In genomic region chr20:39553120-39553519, GRCh38 we compare ENCODE assay signal across 33 cellular contexts.
DNase-seq lines count a peak whose midpoint lies in the region; ATAC-seq and TF ChIP-seq lines count a peak whose summit lies in the region.
"Had no signal": no experiment of that assay in that cellular context is flagged by ENCODE, and none has a peak within 500 bp of the region (broad histone marks: within the 10 kb centered on the region; RNA-seq: fewer than 3 reads in every experiment).

No MANE protein-coding gene starts in this region.

- H3K4me2 ChIP-seq in Karpas-422 (ENCODE audit: low read depth, low read length, poor library complexity, severe bottlenecking) (no peak overlapping the region), neural cell (ENCODE audit: low read length) (no peak overlapping the region), parathyroid adenoma (ENCODE audit: low read length) (no peak overlapping the region)
- H3K4me2 ChIP-seq: A549; BLaER1; BLaER1 treated with 17β-estradiol and CSF1 and Interleukin-3, amounts not matched to agents 10 nM and 100 nM had no signal

- no peak overlapping the region for H2AFZ ChIP-seq in Karpas-422 (ENCODE audit: low read length)
- H2AFZ ChIP-seq in neural cell (ENCODE audit: low read depth, low read length) = no peak overlapping the region
- peak overlapping the region; percentile 54 for H2AFZ ChIP-seq in parathyroid adenoma

- ATAC-seq in gastroesophageal sphincter (no peak), HG03565 (IDR thresholded peaks at IDR 0.05; ENCODE audit: unreplicated experiment) (no peak)
- ATAC-seq: A549; CD8-positive, alpha-beta T cell had no signal

- no peaks in the 10 kb centered on the region for H3K79me2 ChIP-seq in Karpas-422 (ENCODE audit: low read length)
- H3K79me2 ChIP-seq in neural cell (replicated peaks; ENCODE audit: insufficient read depth, low read length) = no peaks in the 10 kb centered on the region
- H3K79me2 ChIP-seq in parathyroid adenoma = no peaks in the 10 kb centered on the region

- peak overlapping the region; percentile 34 for H3K27ac ChIP-seq in Karpas-422 (ENCODE audit: low read length)
- peak overlapping the region; percentile 87 for H3K27ac ChIP-seq in neural cell (ENCODE audit: low read length)
- H3K27ac ChIP-seq in parathyroid adenoma = no peak overlapping the region
- H3K27ac ChIP-seq in gastroesophageal sphincter = no peak overlapping the region
- H3K27ac ChIP-seq: 22Rv1; A549; BLaER1; BLaER1 treated with 17β-estradiol and CSF1 and Interleukin-3, amounts not matched to agents 10 nM and 100 nM; C4-2B had no signal

- H3K9me3 ChIP-seq in Karpas-422 (ENCODE audit: low read length) (no peaks in the 10 kb centered on the region), neural cell (ENCODE audit: low read length) (no peaks in the 10 kb centered on the region), parathyroid adenoma (ENCODE audit: control insufficient read depth, low read length) (no peaks in the 10 kb centered on the region), gastroesophageal sphincter (peaks cover 0 to 8% (median 0%) of the 10 kb centered on the region in 3 donors)
- H3K9me3 ChIP-seq: A549, BE2C, BLaER1, Caco-2 had no signal

- H3K9ac ChIP-seq in Karpas-422 (ENCODE audit: low read length) = no peak overlapping the region
- H3K9ac ChIP-seq in neural cell (ENCODE audit: low read length) = peak overlapping the region; percentile 30
- H3K9ac ChIP-seq in parathyroid adenoma = no peak overlapping the region
- H3K9ac ChIP-seq: BLaER1; BLaER1 treated with 17β-estradiol and CSF1 and Interleukin-3, amounts not matched to agents 10 nM and 100 nM had no signal

- intact Hi-C loops in posterior vena cava (cut with DNase I) = no loop called here

- H3K4me1 ChIP-seq in Karpas-422 (ENCODE audit: low read length) (peaks cover 24% of the 10 kb centered on the region), parathyroid adenoma (peaks cover 14% of the 10 kb centered on the region), gastroesophageal sphincter (no peaks in the 10 kb centered on the region)
- H3K4me1 ChIP-seq: A549, BE2C, BLaER1, Caco-2 had no signal

- TF ChIP-seq RAD21 in neural cell (conservative IDR thresholded peaks at IDR 0.05) = peak; percentile 40

- H3K4me3 ChIP-seq in Karpas-422 (ENCODE audit: low read length) = no peak overlapping the region
- H3K4me3 ChIP-seq in neural cell (ENCODE audit: low read length) = peak overlapping the region; percentile 17
- H3K4me3 ChIP-seq in parathyroid adenoma (ENCODE audit: low read depth, low read length) = no peak overlapping the region
- H3K4me3 ChIP-seq in gastroesophageal sphincter = no peak overlapping the region
- H3K4me3 ChIP-seq: A549; BLaER1; BLaER1 treated with 17β-estradiol and CSF1 and Interleukin-3, amounts not matched to agents 10 nM and 100 nM had no signal

- peak; percentile 98 for TF ChIP-seq EP300 in neural cell (conservative IDR thresholded peaks at IDR 0.05; ENCODE audit: poor library complexity, severe bottlenecking)
- TF ChIP-seq EP300 in gastroesophageal sphincter (IDR thresholded peaks at IDR 0.05) = no peak

- no peak for TF ChIP-seq CTCF in neural cell (IDR thresholded peaks at IDR 0.05; ENCODE audit: poor library complexity, severe bottlenecking)
- TF ChIP-seq CTCF in parathyroid adenoma (IDR thresholded peaks at IDR 0.05) = no peak
- TF ChIP-seq CTCF in gastroesophageal sphincter (IDR thresholded peaks at IDR 0.05) = no peak
- no peak for TF ChIP-seq CTCF in GM20000 (IDR thresholded peaks at IDR 0.05; ENCODE audit: extremely low read depth, missing control alignments)

- DNase-seq in Karpas-422 (no peak), putamen (ENCODE audit: low spot score) (peak; percentile 2), GM20000 (ENCODE audit: low spot score) (no peak), posterior vena cava (ENCODE audit: low spot score) (no peak)
- DNase-seq: 8988T; ACHN; AML-193; BE2C; C1 segment of cervical spinal cord; Caco-2; Calu3; CD4-positive, alpha-beta memory T cell; CD4-positive, alpha-beta T cell; CD4-positive, CD25-positive, alpha-beta regulatory T cell; CD8-positive, alpha-beta memory T cell; CD8-positive, alpha-beta T cell; COR-L47; DMS 273 treated with DMSO at 0.1 percent for 48 hours; DMS153; DMS53; DMS79; DMS79 treated with DMSO at 0.1 percent for 48 hours; DND-41; EL had no signal

- H3F3A ChIP-seq in neural cell (ENCODE audit: insufficient read depth, low read length, poor library complexity, severe bottlenecking) = peaks cover 4% of the 10 kb centered on the region

- H4K20me1 ChIP-seq in Karpas-422 (ENCODE audit: insufficient read depth, low read depth, low read length) = no peaks in the 10 kb centered on the region
- no peaks in the 10 kb centered on the region for H4K20me1 ChIP-seq in neural cell (ENCODE audit: insufficient read depth)
- H4K20me1 ChIP-seq: BLaER1; BLaER1 treated with 17β-estradiol and CSF1 and Interleukin-3, amounts not matched to agents 10 nM and 100 nM had no signal

- no peak for TF ChIP-seq POLR2A in gastroesophageal sphincter (IDR thresholded peaks at IDR 0.05)

- 83 to 100% methylated on average over 1 to 2 of the region's 2 CpGs for WGBS in gastroesophageal sphincter (ENCODE audit: low coverage in 1 of 2), 2 donors

- H3K36me3 ChIP-seq in Karpas-422 (ENCODE audit: insufficient read depth, low read length) (no peaks in the 10 kb centered on the region), neural cell (ENCODE audit: insufficient read depth, low read length) (no peaks in the 10 kb centered on the region), parathyroid adenoma (ENCODE audit: control insufficient read depth, insufficient read depth, low read length) (no peaks in the 10 kb centered on the region), gastroesophageal sphincter (no peaks in the 10 kb centered on the region)
- H3K36me3 ChIP-seq: BE2C; BLaER1; BLaER1 treated with 17β-estradiol and CSF1 and Interleukin-3, amounts not matched to agents 10 nM and 100 nM had no signal

- H3K9me2 ChIP-seq in Karpas-422 (replicated peaks; ENCODE audit: insufficient read depth, low read length) = no peaks in the 10 kb centered on the region
- no peaks in the 10 kb centered on the region for H3K9me2 ChIP-seq in neural cell (ENCODE audit: insufficient read depth, low read length)

- H3K27me3 ChIP-seq in Karpas-422 (ENCODE audit: low read length) (no peaks in the 10 kb centered on the region), neural cell (ENCODE audit: insufficient read depth, low read depth, low read length) (no peaks in the 10 kb centered on the region), parathyroid adenoma (ENCODE audit: control insufficient read depth, insufficient read depth, low read length) (no peaks in the 10 kb centered on the region), gastroesophageal sphincter (no peaks in the 10 kb centered on the region)
- H3K27me3 ChIP-seq: BE2C; BLaER1; BLaER1 treated with 17β-estradiol and CSF1 and Interleukin-3, amounts not matched to agents 10 nM and 100 nM had no signal

TF ChIP-seq in neural cell, 6 proteins besides CTCF, POLR2A, EP300 and RAD21:
- TF ChIP-seq REST (IDR thresholded peaks at IDR 0.05; ENCODE audit: borderline replicate concordance) (peak; percentile 98), SMC3 (conservative IDR thresholded peaks at IDR 0.05; ENCODE audit: poor library complexity) (peak; percentile 24), EZH2 (IDR thresholded peaks at IDR 0.05; ENCODE audit: borderline replicate concordance, insufficient read depth, low read length, poor library complexity, severe bottlenecking) (no peak), POLR2AphosphoS5 (IDR thresholded peaks at IDR 0.05) (peak; percentile 79), TAF1 (IDR thresholded peaks at IDR 0.05; ENCODE audit: low read depth) (no peak), MXI1 (conservative IDR thresholded peaks at IDR 0.05; ENCODE audit: poor library complexity, severe bottlenecking) (no peak)

Comparison
In these comparisons a context has a peak if more than half of its experiments do, and no peak if none do; other contexts are left out.
1. H3K27ac ChIP-seq: peak in Karpas-422 (single experiment) and neural cell (single experiment); none in parathyroid adenoma (single experiment) and gastroesophageal sphincter (0 of 4).